8 cellular contexts compared by ENCODE assay signal in the genomic region with DNA sequence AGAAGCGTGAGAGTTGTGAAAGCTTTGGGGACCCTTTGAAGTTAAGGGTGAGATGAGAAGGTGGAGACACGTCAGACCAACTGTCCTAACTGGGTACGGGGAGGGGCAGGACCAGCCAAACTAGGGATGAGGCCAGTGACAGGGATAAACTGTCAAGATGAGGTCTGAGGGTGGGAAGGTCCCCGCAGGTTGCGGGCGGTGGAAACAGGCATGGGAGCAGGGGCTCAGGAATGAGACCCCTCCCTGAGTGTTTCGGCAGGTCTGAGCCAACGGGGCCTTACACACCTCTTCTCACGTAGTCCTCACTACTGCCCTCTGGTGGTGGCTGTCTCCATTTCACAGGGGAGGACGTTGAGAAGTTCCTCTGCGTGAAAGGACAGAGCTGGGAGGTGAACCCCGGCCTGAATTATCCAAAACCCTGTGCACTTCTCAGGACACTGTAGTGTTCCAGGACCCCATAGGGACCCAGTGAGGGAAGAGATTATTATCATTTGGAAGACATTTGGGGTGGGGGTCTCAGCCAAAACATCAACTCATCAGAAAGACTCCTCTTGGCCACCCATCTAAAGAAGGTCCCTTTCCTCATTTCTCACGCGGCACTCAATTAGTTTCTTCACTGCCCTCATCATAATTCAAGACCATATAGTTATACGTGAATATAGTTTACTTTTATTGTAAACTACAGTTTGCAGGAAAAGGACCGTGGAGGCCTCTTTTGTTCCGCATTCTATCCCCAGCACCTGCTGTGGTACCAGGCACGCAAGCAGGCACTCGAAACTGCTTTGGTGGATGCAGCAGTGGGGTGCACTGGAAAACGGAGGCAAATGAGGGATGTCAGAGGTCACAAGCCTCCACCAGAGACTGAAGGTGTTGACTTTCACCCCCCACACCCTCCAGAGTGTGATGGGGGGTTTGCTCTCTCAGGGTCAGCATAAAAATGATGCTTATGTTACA. TPM values are rescaled to one million over a fixed set of nuclear protein-coding genes. Genes with fewer than 3 reads are reported as not detected.
DNase-seq lines count a peak whose midpoint lies in the region; ATAC-seq lines count a peak whose summit lies in the region.

No MANE protein-coding gene starts in this region.

- peak; percentile 54 for ATAC-seq in HG02885 (IDR thresholded peaks at IDR 0.05; ENCODE audit: poor library complexity, unreplicated experiment)

- H3K4me2 ChIP-seq in mesendoderm (ENCODE audit: low read length), result no peak overlapping the region

- H3K4me3 ChIP-seq in effector memory CD4-positive, alpha-beta T cell (ENCODE audit: insufficient read depth, low read depth, low read length, poor library complexity, severe bottlenecking), result no peak overlapping the region
- no peak overlapping the region for H3K4me3 ChIP-seq in mesendoderm (ENCODE audit: low read length)

- no peak overlapping the region for H2AK5ac ChIP-seq in mesendoderm (ENCODE audit: low read length)

- no peak overlapping the region for H3K23ac ChIP-seq in mesendoderm (ENCODE audit: low read length)

- no peak overlapping the region for H3K18ac ChIP-seq in mesendoderm (ENCODE audit: low read length)

- H3K79me2 ChIP-seq in mesendoderm (ENCODE audit: control insufficient read depth, insufficient read depth, low read length), result no peaks in the 10 kb centered on the region

- DNase-seq in DMS 273 (lab: John Stamatoyannopoulos, UW; ENCODE audit: unreplicated experiment), result peak; percentile 94
- no peak for DNase-seq in DMS 273 treated with DMSO at 0.1 percent for 48 hours (lab: John Stamatoyannopoulos, UW)
- peak; percentile 78 for DNase-seq in NCI-H748 (lab: John Stamatoyannopoulos, UW; ENCODE audit: unreplicated experiment)
- peak; percentile 92 for DNase-seq in activated CD4-positive, alpha-beta memory T cell treated with anti-CD3 and anti-CD28 coated beads for 36 hours
- DNase-seq in effector memory CD4-positive, alpha-beta T cell, result peak; percentile 72 to 86 (median 80)
- DNase-seq in mesendoderm, result peak; percentile 88
- peak; percentile 78 to 86 for DNase-seq in stimulated activated CD8-positive, alpha-beta memory T cell treated with anti-CD3 and anti-CD28 coated beads, Interleukin-2, amount 100 ng/mL, for 1 hour (ENCODE audit: low read depth in 2 of 2)

- H3K56ac ChIP-seq in mesendoderm (ENCODE audit: low read length), result no peak overlapping the region

- H2BK5ac ChIP-seq in mesendoderm (ENCODE audit: low read length), result no peak overlapping the region

- no peak overlapping the region for H3K27ac Mint-ChIP-seq in activated CD4-positive, alpha-beta memory T cell treated with anti-CD3 and anti-CD28 coated beads for 36 hours

- H4K5ac ChIP-seq in mesendoderm (ENCODE audit: low read length), result no peak overlapping the region

- no peaks in the 10 kb centered on the region for H3K9me3 ChIP-seq in effector memory CD4-positive, alpha-beta T cell (ENCODE audit: control insufficient read depth, low read length)

- H3K36me3 Mint-ChIP-seq in activated CD4-positive, alpha-beta memory T cell treated with anti-CD3 and anti-CD28 coated beads for 36 hours, result no peaks in the 10 kb centered on the region

- intact Hi-C loops in activated CD4-positive, alpha-beta memory T cell treated with anti-CD3 and anti-CD28 coated beads for 36 hours (cut with micrococcal nuclease), result loop anchor here (1.0 to 10.0 kb wide), 2 partner anchors 112 to 330 kb away; no protein-coding TSS in a partner anchor

- H3K4me3 Mint-ChIP-seq in activated CD4-positive, alpha-beta memory T cell treated with anti-CD3 and anti-CD28 coated beads for 36 hours, result peak overlapping the region; percentile 27

- no peaks in the 10 kb centered on the region for H3K27me3 ChIP-seq in effector memory CD4-positive, alpha-beta T cell (replicated peaks; ENCODE audit: control insufficient read depth, insufficient read depth, low read length, poor library complexity, severe bottlenecking)
- no peaks in the 10 kb centered on the region for H3K27me3 ChIP-seq in mesendoderm (ENCODE audit: insufficient read depth, low read length, poor library complexity)

- H3K27ac ChIP-seq in effector memory CD4-positive, alpha-beta T cell (ENCODE audit: insufficient read depth, low read length, poor library complexity, severe bottlenecking), result no peak overlapping the region
- H3K27ac ChIP-seq in mesendoderm (ENCODE audit: low read depth, low read length), result no peak overlapping the region

- no CpG with 5 or more reads among the region's 20 CpGs for WGBS in mesendoderm (ENCODE audit: extremely low coverage, insufficient coverage, low lambda C conversion rate)

- H3K36me3 ChIP-seq in effector memory CD4-positive, alpha-beta T cell (ENCODE audit: control insufficient read depth, insufficient read depth, low read length), result no peaks in the 10 kb centered on the region
- no peaks in the 10 kb centered on the region for H3K36me3 ChIP-seq in mesendoderm (ENCODE audit: control insufficient read depth, insufficient read depth, low read length)

- H2BK15ac ChIP-seq in mesendoderm (replicated peaks; ENCODE audit: low read depth), result no peak overlapping the region

- no peak overlapping the region for H2BK120ac ChIP-seq in mesendoderm (ENCODE audit: low read depth, low read length)

- no peak overlapping the region for H4K8ac ChIP-seq in mesendoderm (ENCODE audit: low read depth, low read length)

- peaks cover 8% of the 10 kb centered on the region for H3K4me1 Mint-ChIP-seq in activated CD4-positive, alpha-beta memory T cell treated with anti-CD3 and anti-CD28 coated beads for 36 hours (ENCODE audit: low read depth)

- CTCF ChIA-PET in activated CD4-positive, alpha-beta memory T cell treated with anti-CD3 and anti-CD28 coated beads for 36 hours (lab: Charles Lee), result interaction anchor here (0.6 to 9.2 kb wide), 38 partner anchors 9 to 338 kb away, joined by 3 to 99 read pairs (median 4); a partner anchor contains a TSS

- H3K4ac ChIP-seq in mesendoderm (ENCODE audit: low read depth, low read length), result no peak overlapping the region

- POLR2A ChIA-PET in activated CD4-positive, alpha-beta memory T cell treated with anti-CD3 and anti-CD28 coated beads for 36 hours (lab: Charles Lee), result interaction anchor here (0.6 to 1.0 kb wide), 3 partner anchors 23 to 113 kb away, joined by 3 to 5 read pairs (median 3); a partner anchor contains a TSS

- H3K9ac ChIP-seq in mesendoderm (ENCODE audit: low read length), result no peak overlapping the region

- no peaks in the 10 kb centered on the region for H3K9me3 Mint-ChIP-seq in activated CD4-positive, alpha-beta memory T cell treated with anti-CD3 and anti-CD28 coated beads for 36 hours

- peaks cover 1% of the 10 kb centered on the region for H3K27me3 Mint-ChIP-seq in activated CD4-positive, alpha-beta memory T cell treated with anti-CD3 and anti-CD28 coated beads for 36 hours

- no peaks in the 10 kb centered on the region for H3K79me1 ChIP-seq in mesendoderm (ENCODE audit: low read length)

- no peaks in the 10 kb centered on the region for H3K4me1 ChIP-seq in effector memory CD4-positive, alpha-beta T cell (ENCODE audit: control insufficient read depth, insufficient read depth, low read length, poor library complexity, severe bottlenecking)
- no peaks in the 10 kb centered on the region for H3K4me1 ChIP-seq in mesendoderm (ENCODE audit: control insufficient read depth, low read depth, low read length)

RNA-seq across cellular contexts. Expression of a gene that starts 21.7 kb away (rescaled TPM):
- total RNA-seq in activated CD4-positive, alpha-beta memory T cell treated with anti-CD3 and anti-CD28 coated beads for 36 hours, result 10 to 100 TPM; 48.4 to 51.9 TPM
- 82.6 TPM for polyA plus RNA-seq in mesendoderm (2013, experiment 1 of 2)
- 83.9 TPM for polyA plus RNA-seq in mesendoderm (2013, experiment 2 of 2)

RNA-seq across cellular contexts. Expression of a gene that starts 51.7 kb away (rescaled TPM):
- total RNA-seq in activated CD4-positive, alpha-beta memory T cell treated with anti-CD3 and anti-CD28 coated beads for 36 hours, result 100 to 1,000 TPM; 352 to 358 TPM
- polyA plus RNA-seq in mesendoderm (2013, experiment 1 of 2), result 281 TPM
- 283 TPM for polyA plus RNA-seq in mesendoderm (2013, experiment 2 of 2)
